Comparison of ENCODE assay signal across 1 cellular context in genomic region chr12:98503343-98503592, GRCh38.
TF ChIP-seq lines count a peak whose summit lies in the region.

No MANE protein-coding gene starts in this region.

TF ChIP-seq in HepG2, 621 proteins besides CTCF, POLR2A, EP300 and RAD21 (continued from another document and continues in another):
- TF ChIP-seq ZBED4 (CRISPR knock-in tag; IDR thresholded peaks at IDR 0.05; ENCODE audit: borderline replicate concordance) (peak; percentile 61; the same call in 1 of the 2 replicates), SSRP1 (CRISPR knock-in tag; IDR thresholded peaks at IDR 0.05) (no peak), HHEX (CRISPR knock-in tag; IDR thresholded peaks at IDR 0.05) (no peak), CAMTA2 (CRISPR knock-in tag; IDR thresholded peaks at IDR 0.05; ENCODE audit: borderline replicate concordance) (no peak), BRCA1 (CRISPR knock-in tag; IDR thresholded peaks at IDR 0.05) (no peak), ZNF331 (CRISPR knock-in tag; IDR thresholded peaks at IDR 0.05) (0 out of 2 replicates have a peak, but pooled peaks have one; percentile 65), DRAP1 (CRISPR knock-in tag; IDR thresholded peaks at IDR 0.05) (peak; percentile 31; the same call in 1 of the 2 replicates), MEIS2 (CRISPR knock-in tag; IDR thresholded peaks at IDR 0.05) (no peak), NFKB2 (CRISPR knock-in tag; IDR thresholded peaks at IDR 0.05; ENCODE audit: borderline replicate concordance) (no peak), SMAD1 (CRISPR knock-in tag; IDR thresholded peaks at IDR 0.05; ENCODE audit: borderline replicate concordance, low read depth) (no peak; the same call in 1 of the 2 replicates), ARID4A (CRISPR knock-in tag; IDR thresholded peaks at IDR 0.05; ENCODE audit: borderline replicate concordance) (peak; percentile 48; the same call in 1 of the 2 replicates), ZFP41 (CRISPR knock-in tag; IDR thresholded peaks at IDR 0.05; ENCODE audit: borderline replicate concordance) (no peak), UBTF (CRISPR knock-in tag; IDR thresholded peaks at IDR 0.05) (peak; percentile 16; the same call in 1 of the 2 replicates), KLF9 (CRISPR knock-in tag; IDR thresholded peaks at IDR 0.05; ENCODE audit: low read depth) (no peak; the same call in 1 of the 2 replicates), FOXO1 (CRISPR knock-in tag; IDR thresholded peaks at IDR 0.05) (no peak), ZNF274 (CRISPR knock-in tag; IDR thresholded peaks at IDR 0.05) (0 out of 2 replicates have a peak, but pooled peaks have one; percentile 15), PPARG (CRISPR knock-in tag; conservative IDR thresholded peaks at IDR 0.05) (peak; percentile 36; the same call in 1 of the 2 replicates), PATZ1 (CRISPR knock-in tag; IDR thresholded peaks at IDR 0.05) (no peak), HNRNPK (IDR thresholded peaks at IDR 0.05; ENCODE audit: low read depth, low read length, poor library complexity, severe bottlenecking) (no peak), HOXA5 (CRISPR knock-in tag; IDR thresholded peaks at IDR 0.05) (0 out of 2 replicates have a peak, but pooled peaks have one; percentile 43), HDAC2 (CRISPR knock-in tag; IDR thresholded peaks at IDR 0.05) (0 out of 2 replicates have a peak, but pooled peaks have one; percentile 7), NFRKB (IDR thresholded peaks at IDR 0.05) (no peak), GTF3A (CRISPR knock-in tag; conservative IDR thresholded peaks at IDR 0.05) (no peak), ZNF644 (CRISPR knock-in tag; IDR thresholded peaks at IDR 0.05; ENCODE audit: low read depth) (no peak), ZNF33B (CRISPR knock-in tag; IDR thresholded peaks at IDR 0.05) (peak; percentile 65; the same call in 1 of the 2 replicates), USF2 (IDR thresholded peaks at IDR 0.05; ENCODE audit: low read depth, low read length) (no peak), USF2 (CRISPR knock-in tag; IDR thresholded peaks at IDR 0.05; ENCODE audit: borderline replicate concordance) (no peak), ZNF350 (CRISPR knock-in tag; IDR thresholded peaks at IDR 0.05; ENCODE audit: borderline replicate concordance, low read depth) (no peak), SNAPC5 (CRISPR knock-in tag; IDR thresholded peaks at IDR 0.05; ENCODE audit: borderline replicate concordance) (no peak), TCF7 (IDR thresholded peaks at IDR 0.05; ENCODE audit: low read depth) (no peak), PCBP1 (IDR thresholded peaks at IDR 0.05; ENCODE audit: borderline replicate concordance, low read depth, low read length) (no peak), MAF1 (CRISPR knock-in tag; IDR thresholded peaks at IDR 0.05; ENCODE audit: borderline replicate concordance) (peak; percentile 96; the same call in 1 of the 2 replicates), RCOR2 (CRISPR knock-in tag; IDR thresholded peaks at IDR 0.05) (no peak), AHR (CRISPR knock-in tag; IDR thresholded peaks at IDR 0.05) (0 out of 2 replicates have a peak, but pooled peaks have one; percentile 11), DZIP1 (CRISPR knock-in tag; IDR thresholded peaks at IDR 0.05) (no peak), ZNF879 (CRISPR knock-in tag; IDR thresholded peaks at IDR 0.05) (no peak), BCLAF1 (IDR thresholded peaks at IDR 0.05) (no peak), SETDB1 (CRISPR knock-in tag; IDR thresholded peaks at IDR 0.05; ENCODE audit: borderline replicate concordance) (no peak)
